19 cellular contexts compared by ENCODE assay signal in the genomic region with DNA sequence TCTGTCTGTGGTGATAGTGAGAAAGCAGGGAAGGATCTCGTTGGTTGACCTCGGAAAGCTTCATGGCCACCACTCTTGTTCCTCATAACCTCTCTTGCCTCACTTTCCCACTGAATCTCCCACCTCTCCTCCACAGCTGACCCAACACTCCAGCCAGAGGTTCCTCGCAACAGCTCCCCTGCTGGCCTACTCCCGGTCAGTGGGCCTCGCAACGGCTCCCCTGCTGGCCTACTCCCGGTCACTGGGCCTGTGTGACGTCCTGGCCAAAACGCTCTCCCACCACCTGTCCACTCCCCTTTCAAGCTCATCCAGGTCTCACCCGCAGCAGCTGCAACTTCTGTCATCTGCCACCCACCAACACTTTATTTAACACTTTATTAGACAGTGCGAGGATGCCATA.
A peak's percentile ranks its signal among the peaks of the same experiment; 100 is the strongest.
DNase-seq lines count a peak whose midpoint lies in the region; ATAC-seq, FAIRE-seq and TF ChIP-seq lines count a peak whose summit lies in the region.
"Had no signal": no experiment of that assay in that cellular context is flagged by ENCODE, and none has a peak within 500 bp of the region (broad histone marks: within the 10 kb centered on the region; RNA-seq: fewer than 3 reads in every experiment).

No MANE protein-coding gene starts in this region.

- TF ChIP-seq EP300 in A549 (IDR thresholded peaks at IDR 0.05) = no peak

- H3K27ac Mint-ChIP-seq in naive thymus-derived CD4-positive, alpha-beta T cell = peak overlapping the region in 1 of 9 donors; percentile 41
- H3K27ac Mint-ChIP-seq: activated CD8-positive, alpha-beta T cell treated with anti-CD3 and anti-CD28 coated beads for 36 hours; stimulated activated naive CD8-positive, alpha-beta T cell treated with anti-CD3 and anti-CD28 coated beads, Interleukin-15, Interleukin-2, amounts not matched to agents 100 ng/mL and 50 ng/mL, for 24 hours had no signal

- H4K20me1 ChIP-seq in HCT116 (ENCODE audit: insufficient read depth) = no peaks in the 10 kb centered on the region

- TF ChIP-seq RAD21 in A549 (conservative IDR thresholded peaks at IDR 0.05 in 1 of 2, IDR thresholded peaks at IDR 0.05 in 1 of 2) (no peak), HCT116 (IDR thresholded peaks at IDR 0.05; ENCODE audit: low read depth) (no peak)

- WGBS in A549 (ENCODE audit: missing lambda C conversion rate) = 90% methylated on average over 11 of the region's 11 CpGs

- peak; percentile 8; the same call in 1 of the 3 replicates for TF ChIP-seq CTCF in A549 (IDR thresholded peaks at IDR 0.05)
- peak; percentile 44 to 62 (median 52); a peak in 4 of 6 replicates for TF ChIP-seq CTCF in HCT116 (IDR thresholded peaks at IDR 0.05 in 2 of 3, conservative IDR thresholded peaks at IDR 0.05 in 1 of 3; ENCODE audit: borderline replicate concordance in 1 of 3, insufficient read depth in 1 of 3, low read depth in 2 of 3, low read length in 2 of 3)
- peak; percentile 18 for TF ChIP-seq CTCF in astrocyte of the spinal cord (IDR thresholded peaks at IDR 0.05; ENCODE audit: low read depth, low read length)

- peaks cover 0 to 1% (median 0%) of the 10 kb centered on the region in 11 donors for H3K9me3 Mint-ChIP-seq in naive thymus-derived CD4-positive, alpha-beta T cell
- H3K9me3 Mint-ChIP-seq: activated CD8-positive, alpha-beta T cell treated with anti-CD3 and anti-CD28 coated beads for 36 hours; stimulated activated naive CD8-positive, alpha-beta T cell treated with anti-CD3 and anti-CD28 coated beads, Interleukin-15, Interleukin-2, amounts not matched to agents 100 ng/mL and 50 ng/mL, for 24 hours had no signal

- H3K4me2 ChIP-seq in A549 = no peak overlapping the region
- H3K4me2 ChIP-seq in HCT116 (ENCODE audit: low read length) = no peak overlapping the region

- H3K4me1 ChIP-seq in A549 (peaks cover 9% of the 10 kb centered on the region), HCT116 (ENCODE audit: control insufficient read depth in 1 of 2, insufficient read depth in 2 of 2, low read length in 2 of 2) (peaks cover 0 to 8% of the 10 kb centered on the region in 2 experiments; a peak in 1 of 4 replicates)
- no peaks in the 10 kb centered on the region for H3K4me1 ChIP-seq in naive thymus-derived CD4-positive, alpha-beta T cell (ENCODE audit: control insufficient read depth in 2 of 2, insufficient read depth in 2 of 2, low read length in 2 of 2)
- no peaks in the 10 kb centered on the region for H3K4me1 ChIP-seq in effector memory CD4-positive, alpha-beta T cell (ENCODE audit: control insufficient read depth, insufficient read depth, low read length, poor library complexity, severe bottlenecking)
- H3K4me1 ChIP-seq: colonic mucosa, uterus had no signal

- H3K9me3 ChIP-seq in A549 (no peaks in the 10 kb centered on the region), HCT116 (ENCODE audit: control insufficient read depth in 1 of 2, insufficient read depth in 1 of 2, low read depth in 1 of 2, low read length in 2 of 2) (no peaks in the 10 kb centered on the region)
- H3K9me3 ChIP-seq in naive thymus-derived CD4-positive, alpha-beta T cell (ENCODE audit: control insufficient read depth in 2 of 3, low read length in 3 of 3) = no peaks in the 10 kb centered on the region
- no peaks in the 10 kb centered on the region for H3K9me3 ChIP-seq in effector memory CD4-positive, alpha-beta T cell (ENCODE audit: control insufficient read depth, low read length)
- H3K9me3 ChIP-seq: colonic mucosa, esophagus muscularis mucosa, left lung, uterus had no signal

- BruUV-seq in HCT116 (replicated peaks; lab: Mats Ljungman, UMichigan) = no TSS peak

- H3K79me2 ChIP-seq in HCT116 (ENCODE audit: insufficient read depth, low read length) = no peaks in the 10 kb centered on the region

- H3K4me1 Mint-ChIP-seq in naive thymus-derived CD4-positive, alpha-beta T cell = peaks cover 0 to 15% (median 4%) of the 10 kb centered on the region in 7 donors

- H3K27ac ChIP-seq in A549 (no peak overlapping the region), HCT116 (ENCODE audit: low read depth, low read length) (no peak overlapping the region)
- no peak overlapping the region for H3K27ac ChIP-seq in naive thymus-derived CD4-positive, alpha-beta T cell (ENCODE audit: low read depth, low read length)
- no peak overlapping the region for H3K27ac ChIP-seq in effector memory CD4-positive, alpha-beta T cell (ENCODE audit: insufficient read depth, low read length, poor library complexity, severe bottlenecking)
- H3K27ac ChIP-seq: colonic mucosa, esophagus muscularis mucosa, left lung, uterus had no signal

- H3K9me2 ChIP-seq in HCT116 (ENCODE audit: insufficient read depth) = no peaks in the 10 kb centered on the region

- no peak for FAIRE-seq in A549 (lab: Jason Lieb, UNC)
- FAIRE-seq: GM19239 had no signal

- in situ Hi-C loops in astrocyte of the spinal cord (cut with HindIII; ENCODE audit: low sequenced_read_pairs) = no loop called here

- RAD21 ChIA-PET in HCT116 (lab: Charles Lee; ENCODE audit: low non-redundant PET in 1 of 2, low total read pairs in 2 of 2, uncharacterized antibody in 2 of 2, unreplicated experiment in 2 of 2) = no interaction called here

- POLR2A ChIA-PET in A549 (lab: Yijun Ruan, JAX) (no interaction called here), HCT116 (lab: Charles Lee) (no interaction called here)
- POLR2A ChIA-PET in naive thymus-derived CD4-positive, alpha-beta T cell (lab: Charles Lee) = interaction anchor here (0.5 kb wide), 1 partner anchor 11 kb away, joined by 3 read pairs; no protein-coding TSS in a partner anchor

- no peaks in the 10 kb centered on the region for H3K27me3 Mint-ChIP-seq in naive thymus-derived CD4-positive, alpha-beta T cell
- H3K27me3 Mint-ChIP-seq: activated CD8-positive, alpha-beta T cell treated with anti-CD3 and anti-CD28 coated beads for 36 hours; stimulated activated naive CD8-positive, alpha-beta T cell treated with anti-CD3 and anti-CD28 coated beads, Interleukin-15, Interleukin-2, amounts not matched to agents 100 ng/mL and 50 ng/mL, for 24 hours had no signal

- no peak overlapping the region for H2AFZ ChIP-seq in HCT116 (ENCODE audit: low read depth, low read length, poor library complexity, severe bottlenecking)

- DNase-seq in A549 (ENCODE audit: low read depth in 1 of 2, low spot score in 1 of 2) = peak in 1 of 2 experiments; percentile 33
- DNase-seq in HCT116 (ENCODE audit: low read depth, low spot score) = no peak
- DNase-seq in astrocyte of the spinal cord (ENCODE audit: low read depth, low spot score) = no peak
- DNase-seq in iPS-NIHi7 (ENCODE audit: extremely low spot score) = peak; percentile 37
- no peak for DNase-seq in hepatic stellate cell (ENCODE audit: low spot score)
- no peak for DNase-seq in erythroblast (lab: John Stamatoyannopoulos, UW)
- no peak for DNase-seq in naive thymus-derived CD4-positive, alpha-beta T cell
- DNase-seq in effector memory CD4-positive, alpha-beta T cell = no peak
- DNase-seq: activated CD8-positive, alpha-beta T cell treated with anti-CD3 and anti-CD28 coated beads for 36 hours; colonic mucosa; COR-L47; hippocampal formation; left lung; NCI-H1930; NCI-H524; uterus had no signal

- H3K36me3 Mint-ChIP-seq in naive thymus-derived CD4-positive, alpha-beta T cell = peaks cover 12 to 53% (median 23%) of the 10 kb centered on the region in 5 donors

- H3K4me3 Mint-ChIP-seq in naive thymus-derived CD4-positive, alpha-beta T cell = no peak overlapping the region
- H3K4me3 Mint-ChIP-seq: activated CD8-positive, alpha-beta T cell treated with anti-CD3 and anti-CD28 coated beads for 36 hours; stimulated activated naive CD8-positive, alpha-beta T cell treated with anti-CD3 and anti-CD28 coated beads, Interleukin-15, Interleukin-2, amounts not matched to agents 100 ng/mL and 50 ng/mL, for 24 hours had no signal

- H3K4me3 ChIP-seq in A549 = no peak overlapping the region
- no peak overlapping the region for H3K4me3 ChIP-seq in HCT116 (replicated peaks in 1 of 2; ENCODE audit: low read depth in 1 of 2, low read length in 2 of 2)
- H3K4me3 ChIP-seq in astrocyte of the spinal cord (ENCODE audit: low read depth, low read length) = no peak overlapping the region
- no peak overlapping the region for H3K4me3 ChIP-seq in naive thymus-derived CD4-positive, alpha-beta T cell (ENCODE audit: low read length)
- no peak overlapping the region for H3K4me3 ChIP-seq in effector memory CD4-positive, alpha-beta T cell (ENCODE audit: insufficient read depth, low read depth, low read length, poor library complexity, severe bottlenecking)
- H3K4me3 ChIP-seq: colonic mucosa, esophagus muscularis mucosa, left lung, uterus had no signal

- H3K36me3 ChIP-seq in HCT116 (ENCODE audit: control insufficient read depth in 1 of 2, insufficient read depth in 2 of 2, low read length in 2 of 2) = peaks cover 6 to 8% of the 10 kb centered on the region in 2 experiments; a peak in 2 of 4 replicates
- H3K36me3 ChIP-seq in naive thymus-derived CD4-positive, alpha-beta T cell (ENCODE audit: control insufficient read depth in 2 of 3, insufficient read depth in 3 of 3, low read length in 3 of 3) = peaks cover 6 to 33% (median 9%) of the 10 kb centered on the region in 3 experiments
- H3K36me3 ChIP-seq in effector memory CD4-positive, alpha-beta T cell (ENCODE audit: control insufficient read depth, insufficient read depth, low read length) = peaks cover 16% of the 10 kb centered on the region
- H3K36me3 ChIP-seq: colonic mucosa, uterus had no signal

- no peak for TF ChIP-seq POLR2A in A549 (IDR thresholded peaks at IDR 0.05; ENCODE audit: low read length)
- TF ChIP-seq POLR2A in HCT116 (IDR thresholded peaks at IDR 0.05; ENCODE audit: borderline replicate concordance, extremely low read depth, insufficient read depth, insufficient read length) = no peak
- no peak for TF ChIP-seq POLR2A in erythroblast (IDR thresholded peaks at IDR 0.05; ENCODE audit: low read length)

- CTCF ChIA-PET in A549 (lab: Yijun Ruan, JAX) (interaction anchor here (0.6 to 2.9 kb wide), 6 partner anchors 16 to 380 kb away, joined by 3 to 18 read pairs (median 4); no protein-coding TSS in a partner anchor), HCT116 (lab: Charles Lee) (no interaction called here)
- CTCF ChIA-PET in naive thymus-derived CD4-positive, alpha-beta T cell (lab: Charles Lee) = no interaction called here

- no peaks in the 10 kb centered on the region for H3K27me3 ChIP-seq in HCT116 (ENCODE audit: insufficient read depth, low read length)
- H3K27me3 ChIP-seq in naive thymus-derived CD4-positive, alpha-beta T cell (ENCODE audit: control insufficient read depth in 2 of 2, insufficient read depth in 2 of 2, low read length in 2 of 2) = no peaks in the 10 kb centered on the region
- no peaks in the 10 kb centered on the region for H3K27me3 ChIP-seq in effector memory CD4-positive, alpha-beta T cell (replicated peaks; ENCODE audit: control insufficient read depth, insufficient read depth, low read length, poor library complexity, severe bottlenecking)
- H3K27me3 ChIP-seq: colonic mucosa, esophagus muscularis mucosa, left lung, uterus had no signal

- intact Hi-C loops in HCT116 (cut with micrococcal nuclease) = no loop called here
- intact Hi-C loops in naive thymus-derived CD4-positive, alpha-beta T cell (cut with micrococcal nuclease) = no loop called here

- no peak overlapping the region for H3K9ac ChIP-seq in HCT116 (ENCODE audit: low read length)

- ATAC-seq in A549 = peak; percentile 85 to 90
- peak; percentile 65 for ATAC-seq in HCT116
- ATAC-seq in naive thymus-derived CD4-positive, alpha-beta T cell = no peak
- ATAC-seq: activated CD8-positive, alpha-beta T cell treated with anti-CD3 and anti-CD28 coated beads for 36 hours; left lung had no signal

TF ChIP-seq in HCT116, 20 proteins besides CTCF, POLR2A, EP300 and RAD21 (continues in another document):
- TF ChIP-seq FOSL1 (IDR thresholded peaks at IDR 0.05; ENCODE audit: low read depth) = no peak
